1 cellular context compared by ENCODE assay signal in genomic region chr19:48970923-48971395, GRCh38.
TF ChIP-seq lines count a peak whose summit lies in the region.

No MANE protein-coding gene starts in this region.

TF ChIP-seq in IMR-90, 13 proteins besides CTCF, POLR2A, EP300 and RAD21:
- no peak for TF ChIP-seq RFX5 (IDR thresholded peaks at IDR 0.05; ENCODE audit: low read depth, low read length)
- no peak for TF ChIP-seq NFE2L2 (IDR thresholded peaks at IDR 0.05; ENCODE audit: low read depth, low read length)
- no peak for TF ChIP-seq ELK1 (IDR thresholded peaks at IDR 0.05; ENCODE audit: borderline replicate concordance, low read depth, low read length)
- peak; percentile 64; the same call in 1 of the 2 replicates for TF ChIP-seq MAZ (IDR thresholded peaks at IDR 0.05; ENCODE audit: borderline replicate concordance, low read depth, low read length)
- peak; percentile 74 for TF ChIP-seq SMC3 (IDR thresholded peaks at IDR 0.05; ENCODE audit: low read depth, low read length)
- TF ChIP-seq CEBPB (IDR thresholded peaks at IDR 0.05; ENCODE audit: low read depth, low read length), result no peak
- TF ChIP-seq MAFK (IDR thresholded peaks at IDR 0.05; ENCODE audit: low read depth, low read length), result no peak
- no peak for TF ChIP-seq USF2 (IDR thresholded peaks at IDR 0.05; ENCODE audit: low read depth, low read length)
- TF ChIP-seq FOS (IDR thresholded peaks at IDR 0.05; ENCODE audit: low read depth, low read length), result no peak
- TF ChIP-seq CHD1 (IDR thresholded peaks at IDR 0.05; ENCODE audit: low read depth, low read length), result no peak
- TF ChIP-seq MXI1 (IDR thresholded peaks at IDR 0.05; ENCODE audit: borderline replicate concordance, low read depth, low read length), result no peak
- TF ChIP-seq BHLHE40 (IDR thresholded peaks at IDR 0.05; ENCODE audit: low read depth, low read length), result no peak
